Comparison of ENCODE assay signal across 11 cellular contexts in genomic region chr12:6183689-6184441, GRCh38. TPM values are rescaled to one million over a fixed set of nuclear protein-coding genes. Genes with fewer than 3 reads are reported as not detected.
A peak's percentile ranks its signal among the peaks of the same experiment; 100 is the strongest.
DNase-seq lines count a peak whose midpoint lies in the region; TF ChIP-seq lines count a peak whose summit lies in the region.
"Had no signal": no experiment of that assay in that cellular context is flagged by ENCODE, and none has a peak within 500 bp of the region (broad histone marks: within the 10 kb centered on the region; RNA-seq: fewer than 3 reads in every experiment).

No MANE protein-coding gene starts in this region.

- no peak overlapping the region for H3K27ac Mint-ChIP-seq in endodermal cell

- WGBS in endodermal cell (ENCODE audit: insufficient coverage in 1 of 2, insufficient read length in 1 of 2), 2 experiments = 92 to 93% methylated on average over 6 to 7 of the region's 7 CpGs
- WGBS in mesenchymal stem cell = 86% methylated on average over 5 of the region's 7 CpGs

- H3K9me3 ChIP-seq in endodermal cell (ENCODE audit: control insufficient read depth, low read length) = peaks cover 11% of the 10 kb centered on the region
- no peaks in the 10 kb centered on the region for H3K9me3 ChIP-seq in mesenchymal stem cell (ENCODE audit: control insufficient read depth, low read length)
- H3K9me3 ChIP-seq in vagina = no peaks in the 10 kb centered on the region

- H2AK5ac ChIP-seq in mesenchymal stem cell (ENCODE audit: low read length, severe bottlenecking) = no peak overlapping the region

- no peak overlapping the region for H2AFZ ChIP-seq in mesenchymal stem cell (ENCODE audit: low read depth, low read length)

- no peak overlapping the region for H2BK120ac ChIP-seq in mesenchymal stem cell (ENCODE audit: low read depth, low read length)

- H4K8ac ChIP-seq in mesenchymal stem cell (ENCODE audit: low read length) = peak overlapping the region; percentile 89

- H3K4me3 Mint-ChIP-seq in endodermal cell = no peak overlapping the region

- H3K4me2 ChIP-seq in mesenchymal stem cell (ENCODE audit: low read length, poor library complexity, severe bottlenecking) = no peak overlapping the region

- peaks cover 21% of the 10 kb centered on the region for H3K4me1 Mint-ChIP-seq in endodermal cell

- H3K27me3 Mint-ChIP-seq in endodermal cell (ENCODE audit: insufficient read depth) = peaks cover 3% of the 10 kb centered on the region

- no peaks in the 10 kb centered on the region for H3K36me3 ChIP-seq in endodermal cell (ENCODE audit: control insufficient read depth, insufficient read depth, low read length)
- H3K36me3 ChIP-seq in mesenchymal stem cell (ENCODE audit: control insufficient read depth in 1 of 2, insufficient read depth in 2 of 2, low read depth in 1 of 2, low read length in 2 of 2) = no peaks in the 10 kb centered on the region
- H3K36me3 ChIP-seq in vagina = no peaks in the 10 kb centered on the region

- no peak overlapping the region for H3K27ac ChIP-seq in endodermal cell (ENCODE audit: low read depth, low read length)
- no peak overlapping the region for H3K27ac ChIP-seq in mesenchymal stem cell (ENCODE audit: low read length, poor library complexity, severe bottlenecking)
- H3K27ac ChIP-seq in vagina = peak overlapping the region; percentile 90

- H3K4me3 ChIP-seq in endodermal cell (ENCODE audit: low read length) (no peak overlapping the region), mesenchymal stem cell (ENCODE audit: insufficient read depth in 1 of 2, low read depth in 1 of 2, low read length in 2 of 2) (no peak overlapping the region), vagina (no peak overlapping the region)

- peak overlapping the region; percentile 19 to 80 for H2BK12ac ChIP-seq in mesenchymal stem cell (ENCODE audit: low read length in 2 of 2)

- H3K27me3 ChIP-seq in endodermal cell (ENCODE audit: control insufficient read depth, insufficient read depth, low read length, poor library complexity, severe bottlenecking) (no peaks in the 10 kb centered on the region), mesenchymal stem cell (ENCODE audit: control insufficient read depth in 1 of 2, insufficient read depth in 1 of 2, low read length in 2 of 2) (peaks cover 1 to 6% of the 10 kb centered on the region in 2 experiments), vagina (no peaks in the 10 kb centered on the region)

- H3K4me1 ChIP-seq in endodermal cell (ENCODE audit: control insufficient read depth, insufficient read depth, low read length) = no peaks in the 10 kb centered on the region
- H3K4me1 ChIP-seq in mesenchymal stem cell (ENCODE audit: control insufficient read depth, insufficient read depth, low read depth, low read length) = peaks cover 42% of the 10 kb centered on the region
- peaks cover 48% of the 10 kb centered on the region for H3K4me1 ChIP-seq in vagina

- peaks cover 18% of the 10 kb centered on the region for H3K9me3 Mint-ChIP-seq in endodermal cell

- H2BK15ac ChIP-seq in mesenchymal stem cell (ENCODE audit: low read depth, poor library complexity, severe bottlenecking) = peak overlapping the region; percentile 60

- H3K36me3 Mint-ChIP-seq in endodermal cell (ENCODE audit: low read depth) = no peaks in the 10 kb centered on the region

- no peak for TF ChIP-seq POLR2A in vagina (IDR thresholded peaks at IDR 0.05)

- H3K18ac ChIP-seq in mesenchymal stem cell (ENCODE audit: low read depth in 1 of 2, low read length in 2 of 2) = peak overlapping the region; percentile 25 to 52

- H3K23ac ChIP-seq in mesenchymal stem cell (ENCODE audit: low read length in 2 of 2) = no peak overlapping the region

- DNase-seq in SIG-M5 treated with dmso at 0.1 percent for 504 hours (lab: John Stamatoyannopoulos, UW; ENCODE audit: unreplicated experiment) (peak; percentile 47), SIG-M5 (lab: John Stamatoyannopoulos, UW) (no peak), endodermal cell (peak; percentile 45), mesenchymal stem cell (peak; percentile 57), vagina (ENCODE audit: extremely low spot score in 2 of 2) (no peak), SKM-1 treated with dmso at 0.1 percent for 144 hours (lab: John Stamatoyannopoulos, UW; ENCODE audit: unreplicated experiment) (no peak), NCI-H1092 (lab: John Stamatoyannopoulos, UW) (no peak)
- no peak for DNase-seq in activated T-cell treated with anti-CD3 and anti-CD28 coated beads, Interleukin-2, amount 50 U/mL, for 48 hours
- DNase-seq: activated CD4-positive, alpha-beta T cell treated with anti-CD3 and anti-CD28 coated beads for 4 hours; amygdala; RPMI8226 had no signal

- no peak overlapping the region for H3K9ac ChIP-seq in endodermal cell (ENCODE audit: extremely low read depth, low read length, poor library complexity, severe bottlenecking)
- peak overlapping the region; percentile 42 for H3K9ac ChIP-seq in mesenchymal stem cell (ENCODE audit: low read length)

- intact Hi-C loops in vagina (cut with DNase I) = loop anchor here (10.0 kb wide), 1 partner anchor 109 kb away; no protein-coding TSS in a partner anchor

- no peaks in the 10 kb centered on the region for H3K79me1 ChIP-seq in mesenchymal stem cell (replicated peaks; ENCODE audit: low read length, poor library complexity, severe bottlenecking)

- peak overlapping the region; percentile 45 to 49 for H3K4ac ChIP-seq in mesenchymal stem cell (ENCODE audit: low read depth in 1 of 2, low read length in 2 of 2)

- no peak overlapping the region for H3K14ac ChIP-seq in mesenchymal stem cell (ENCODE audit: low read length in 2 of 2)

- no peak overlapping the region for H2BK5ac ChIP-seq in mesenchymal stem cell (ENCODE audit: low read depth, low read length, poor library complexity, severe bottlenecking)

- TF ChIP-seq CTCF in endodermal cell (conservative IDR thresholded peaks at IDR 0.05) = no peak
- no peak for TF ChIP-seq CTCF in vagina (IDR thresholded peaks at IDR 0.05)

- H4K91ac ChIP-seq in mesenchymal stem cell (ENCODE audit: low read length) = peak overlapping the region; percentile 92

RNA-seq across cellular contexts. Expression of gene CD9, which starts 16.3 kb away (rescaled TPM):
- 10 to 100 TPM; 33.5 to 99.1 TPM for total RNA-seq in endodermal cell
- 26.5 TPM for polyA plus RNA-seq in endodermal cell (2013, experiment 1 of 2)
- 22.0 TPM for polyA plus RNA-seq in endodermal cell (2013, experiment 2 of 2)
- polyA plus RNA-seq in mesenchymal stem cell (2013, experiment 1 of 2) = 253 TPM
- 270 TPM for polyA plus RNA-seq in mesenchymal stem cell (2013, experiment 2 of 2)
- 366 TPM for total RNA-seq in vagina

RNA-seq across cellular contexts. Expression of gene VWF, which starts 59.4 kb away (rescaled TPM):
- total RNA-seq in endodermal cell = 100 to 1,000 TPM; 248 to 476 TPM
- 2.9 TPM for polyA plus RNA-seq in endodermal cell (2013, experiment 1 of 2)
- 4.7 TPM for polyA plus RNA-seq in endodermal cell (2013, experiment 2 of 2)
- 0.07 TPM for polyA plus RNA-seq in mesenchymal stem cell (2013, experiment 1 of 2)
- 0.12 TPM for polyA plus RNA-seq in mesenchymal stem cell (2013, experiment 2 of 2)
- total RNA-seq in vagina = 334 TPM

Comparison
In these comparisons a context has a peak if more than half of its experiments do, and no peak if none do; other contexts are left out.
1. DNase-seq: peak in SIG-M5 treated with dmso at 0.1 percent for 504 hours (single experiment), endodermal cell (single experiment) and mesenchymal stem cell (single experiment); none in SIG-M5 (single experiment), vagina (0 of 2), SKM-1 treated with dmso at 0.1 percent for 144 hours (single experiment), NCI-H1092 (single experiment) and activated T-cell treated with anti-CD3 and anti-CD28 coated beads, Interleukin-2, amount 50 U/mL, for 48 hours (0 of 2).